23 cellular contexts compared by ENCODE assay signal in the genomic region with DNA sequence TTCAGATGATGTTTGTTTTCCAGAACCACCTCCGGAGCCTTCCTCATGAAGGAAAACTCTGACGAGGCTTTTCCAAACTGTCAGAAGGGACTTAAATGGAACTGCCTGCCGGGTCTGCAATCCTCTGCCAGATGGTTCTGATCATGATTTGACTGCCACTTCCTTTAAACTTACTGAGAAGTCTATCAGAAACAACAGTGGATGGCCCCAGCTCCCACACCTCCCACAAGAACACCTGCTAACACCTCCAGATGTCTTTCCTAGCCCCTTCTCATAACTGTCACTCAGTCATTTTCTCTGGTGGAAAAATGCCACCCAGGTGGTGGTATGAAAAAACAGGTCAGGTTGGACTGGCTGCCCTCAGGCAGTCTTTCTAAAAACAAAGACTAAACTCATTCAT.
DNase-seq lines count a peak whose midpoint lies in the region; TF ChIP-seq lines count a peak whose summit lies in the region.
"Had no signal": no experiment of that assay in that cellular context is flagged by ENCODE, and none has a peak within 500 bp of the region (broad histone marks: within the 10 kb centered on the region; RNA-seq: fewer than 3 reads in every experiment).

No MANE protein-coding gene starts in this region.

- no peak overlapping the region for H2AFZ ChIP-seq in trophoblast cell (ENCODE audit: insufficient read depth, low read length, poor library complexity)
- H2AFZ ChIP-seq: GM23248 had no signal

- peak; percentile 29 for DNase-seq in NCI-H82 (lab: John Stamatoyannopoulos, UW)
- no peak for DNase-seq in NCI-H82 treated with DMSO at 0.1 percent for 48 hours (lab: John Stamatoyannopoulos, UW; ENCODE audit: unreplicated experiment)
- DNase-seq in stimulated activated CD4-positive, alpha-beta T cell treated with anti-CD3 and anti-CD28 coated beads, Interleukin-1b, Interleukin-23, amount 100 ng/mL, for 48 hours: peak; percentile 10
- DNase-seq in stimulated activated CD4-positive, alpha-beta T cell treated with anti-CD3 and anti-CD28 coated beads, Interleukin-4, amount 100 ng/mL, for 24 hours: no peak
- peak; percentile 35 to 65 for DNase-seq in trophoblast cell
- no peak for DNase-seq in kidney tubule cell (ENCODE audit: low spot score)
- DNase-seq in NOMO-1 treated with DMSO at 0.1 percent for 48 hours (lab: John Stamatoyannopoulos, UW; ENCODE audit: unreplicated experiment): no peak
- DNase-seq: 8988T; ACHN; BE2C; CD8-positive, alpha-beta memory T cell; EL; GDM1; GM23248; H9; Kasumi-1; NCI-H146; NCI-H1930; NCI-H510A; PC-3; SJCRH30 had no signal

- no peak overlapping the region for H3K14ac ChIP-seq in trophoblast cell (ENCODE audit: low read length)

- H2BK12ac ChIP-seq in trophoblast cell (ENCODE audit: low read length): no peak overlapping the region

- no peak overlapping the region for H3K27ac ChIP-seq in trophoblast cell (ENCODE audit: low read depth, low read length)
- H3K27ac ChIP-seq: GM23248, SJCRH30 had no signal

- peaks cover 2 to 4% of the 10 kb centered on the region in 2 experiments for H3K4me1 ChIP-seq in trophoblast cell (ENCODE audit: control insufficient read depth in 1 of 2, insufficient read depth in 2 of 2, low read length in 2 of 2)
- H3K4me1 ChIP-seq: BE2C had no signal

- H4K91ac ChIP-seq in trophoblast cell (ENCODE audit: low read depth, low read length): no peak overlapping the region

- H2BK120ac ChIP-seq in trophoblast cell (ENCODE audit: insufficient read depth, low read length, poor library complexity): no peak overlapping the region

- no peak overlapping the region for H3K4ac ChIP-seq in trophoblast cell (ENCODE audit: low read depth, low read length)

- no peak overlapping the region for H4K12ac ChIP-seq in trophoblast cell (ENCODE audit: low read depth, low read length)

- H3K4me3 ChIP-seq in trophoblast cell (ENCODE audit: low read depth, low read length): no peak overlapping the region
- H3K4me3 ChIP-seq: GM12878, GM23248 had no signal

- no peaks in the 10 kb centered on the region for H3K79me1 ChIP-seq in trophoblast cell (ENCODE audit: low read length)

- no peak overlapping the region for H3K4me2 ChIP-seq in trophoblast cell (ENCODE audit: low read length)

- H3K27me3 ChIP-seq in trophoblast cell (ENCODE audit: insufficient read depth, low read length): no peaks in the 10 kb centered on the region
- H3K27me3 ChIP-seq: BE2C had no signal

- no peaks in the 10 kb centered on the region for H3K36me3 ChIP-seq in trophoblast cell (ENCODE audit: control insufficient read depth in 1 of 2, insufficient read depth in 2 of 2, low read length in 2 of 2)
- H3K36me3 ChIP-seq: BE2C, SJCRH30 had no signal

- H3K18ac ChIP-seq in trophoblast cell (ENCODE audit: low read length): no peak overlapping the region

- WGBS in trophoblast cell (ENCODE audit: extremely low coverage, insufficient coverage, insufficient read length): no CpG with 5 or more reads among the region's 3 CpGs

- no peak overlapping the region for H2AK5ac ChIP-seq in trophoblast cell (ENCODE audit: low read length)

- no peak overlapping the region for H2BK5ac ChIP-seq in trophoblast cell (ENCODE audit: low read depth, low read length, poor library complexity)

- H3K9ac ChIP-seq in trophoblast cell (ENCODE audit: low read length): no peak overlapping the region
- H3K9ac ChIP-seq: GM23248 had no signal

- H4K8ac ChIP-seq in trophoblast cell (ENCODE audit: low read depth, low read length): no peak overlapping the region

- H3K9me3 ChIP-seq in trophoblast cell (ENCODE audit: insufficient read depth, low read depth, low read length): no peaks in the 10 kb centered on the region
- H3K9me3 ChIP-seq: BE2C, SJCRH30 had no signal

- H3K23ac ChIP-seq in trophoblast cell (ENCODE audit: low read length): no peak overlapping the region

- no peaks in the 10 kb centered on the region for H3K79me2 ChIP-seq in trophoblast cell (ENCODE audit: control insufficient read depth, insufficient read depth, low read length, poor library complexity)

TF ChIP-seq in PFSK-1, 5 proteins besides CTCF, POLR2A, EP300 and RAD21:
- TF ChIP-seq REST (IDR thresholded peaks at IDR 0.05; ENCODE audit: insufficient read depth in 1 of 2, low read depth in 2 of 2, low read length in 2 of 2) (0 out of 4 replicates have a peak, but pooled peaks of 1 of the 2 experiments have one; percentile 19), POLR2AphosphoS5 (IDR thresholded peaks at IDR 0.05; ENCODE audit: low read depth, low read length) (peak; percentile 39; the same call in 1 of the 2 replicates), FOXP2 (optimal IDR thresholded peaks at IDR 0.05; ENCODE audit: borderline replicate concordance, extremely low read depth, extremely low read length, insufficient read depth) (no peak)

Comparison
In these comparisons a context has a peak if more than half of its experiments do, and no peak if none do; other contexts are left out.
1. DNase-seq: peak in NCI-H82 (single experiment), stimulated activated CD4-positive, alpha-beta T cell treated with anti-CD3 and anti-CD28 coated beads, Interleukin-1b, Interleukin-23, amount 100 ng/mL, for 48 hours (single experiment) and trophoblast cell (2 of 2); none in NCI-H82 treated with DMSO at 0.1 percent for 48 hours (single experiment), stimulated activated CD4-positive, alpha-beta T cell treated with anti-CD3 and anti-CD28 coated beads, Interleukin-4, amount 100 ng/mL, for 24 hours (single experiment), kidney tubule cell (single experiment) and NOMO-1 treated with DMSO at 0.1 percent for 48 hours (single experiment).